ENCODE assay signal across 19 cellular contexts in genomic region chr4:139025841-139026240, GRCh38.
"Had no signal": no experiment of that assay in that cellular context is flagged by ENCODE, and none has a peak within 500 bp of the region (broad histone marks: within the 10 kb centered on the region; RNA-seq: fewer than 3 reads in every experiment).

No MANE protein-coding gene starts in this region.

- ATAC-seq: foreskin keratinocyte; left colon; left ventricle myocardium superior; sciatic nerve; stimulated activated memory B cell treated with anti-CD40 and anti-IgM and Interleukin-4, amounts not matched to agents 10 μg/mL and 1 μg/mL and 100 μg/mL, for 72 hours had no signal

- H3K27ac Mint-ChIP-seq: stimulated activated memory B cell treated with anti-CD40 and anti-IgM and Interleukin-4, amounts not matched to agents 10 μg/mL and 1 μg/mL and 100 μg/mL, for 72 hours; stimulated activated naive CD8-positive, alpha-beta T cell treated with anti-CD3 and anti-CD28 coated beads, Interleukin-15, Interleukin-2, amounts not matched to agents 100 ng/mL and 50 ng/mL, for 24 hours had no signal

- H3K27ac ChIP-seq: esophagus squamous epithelium, foreskin keratinocyte, hepatocyte, spleen, tibial nerve had no signal

- H3K36me3 Mint-ChIP-seq: naive B cell had no signal

- H3K4me1 ChIP-seq: foreskin keratinocyte had no signal

- H3K4me3 ChIP-seq: esophagus squamous epithelium, hepatocyte, lung, spleen, tibial nerve had no signal

- H3K27me3 ChIP-seq: esophagus squamous epithelium, foreskin keratinocyte, hepatocyte, spleen, tibial nerve had no signal

- H3K9me3 ChIP-seq: esophagus squamous epithelium, spleen, tibial nerve had no signal

- H3K27me3 Mint-ChIP-seq: naive B cell; stimulated activated memory B cell treated with anti-CD40 and anti-IgM and Interleukin-4, amounts not matched to agents 10 μg/mL and 1 μg/mL and 100 μg/mL, for 72 hours; stimulated activated naive CD8-positive, alpha-beta T cell treated with anti-CD3 and anti-CD28 coated beads, Interleukin-15, Interleukin-2, amounts not matched to agents 100 ng/mL and 50 ng/mL, for 24 hours had no signal

- H3K4me3 Mint-ChIP-seq: naive B cell; nephron; stimulated activated memory B cell treated with anti-CD40 and anti-IgM and Interleukin-4, amounts not matched to agents 10 μg/mL and 1 μg/mL and 100 μg/mL, for 72 hours; stimulated activated naive CD8-positive, alpha-beta T cell treated with anti-CD3 and anti-CD28 coated beads, Interleukin-15, Interleukin-2, amounts not matched to agents 100 ng/mL and 50 ng/mL, for 24 hours had no signal

- H2AFZ ChIP-seq: hepatocyte had no signal

- H3K9me3 Mint-ChIP-seq: naive B cell; nephron; stimulated activated memory B cell treated with anti-CD40 and anti-IgM and Interleukin-4, amounts not matched to agents 10 μg/mL and 1 μg/mL and 100 μg/mL, for 72 hours; stimulated activated naive CD8-positive, alpha-beta T cell treated with anti-CD3 and anti-CD28 coated beads, Interleukin-15, Interleukin-2, amounts not matched to agents 100 ng/mL and 50 ng/mL, for 24 hours had no signal

- DNase-seq: dermis blood vessel endothelial cell; esophagus squamous epithelium; foreskin keratinocyte; kidney; left colon; left ventricle myocardium superior; mesenchymal stem cell; naive B cell; spleen; stimulated activated CD4-positive, alpha-beta T cell treated with anti-CD3 and anti-CD28 coated beads, Interleukin-15, amount 100 ng/mL, for 24 hours; stimulated activated CD4-positive, alpha-beta T cell treated with anti-CD3 and anti-CD28 coated beads, Interleukin-1b, Interleukin-23, amount 100 ng/mL, for 48 hours; stimulated activated CD4-positive, alpha-beta T cell treated with anti-CD3 and anti-CD28 coated beads, Interleukin-4, amount 100 ng/mL, for 24 hours had no signal

- H3K4me2 ChIP-seq: hepatocyte had no signal
